18 cellular contexts compared by ENCODE assay signal in the genomic region with DNA sequence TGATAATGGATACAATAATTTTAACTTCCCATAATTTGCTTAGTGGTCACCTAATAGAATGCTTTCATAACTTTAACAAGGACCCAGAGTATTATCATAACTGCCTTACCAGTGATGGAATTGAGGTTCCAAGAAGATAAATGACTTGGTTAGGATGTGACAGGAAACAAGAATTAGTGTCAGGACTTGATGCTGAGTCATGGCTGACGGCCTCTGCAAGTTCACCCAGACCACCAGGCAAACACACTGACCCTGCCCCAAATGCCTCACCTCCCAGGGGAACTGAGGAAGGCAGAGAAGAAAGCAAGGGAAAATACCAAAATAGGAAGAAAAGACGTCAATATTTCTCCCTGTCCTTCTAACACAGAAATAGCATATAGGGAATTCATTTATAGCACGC.
DNase-seq lines count a peak whose midpoint lies in the region; ATAC-seq, FAIRE-seq and TF ChIP-seq lines count a peak whose summit lies in the region.
"Had no signal": no experiment of that assay in that cellular context is flagged by ENCODE, and none has a peak within 500 bp of the region (broad histone marks: within the 10 kb centered on the region; RNA-seq: fewer than 3 reads in every experiment).

No MANE protein-coding gene starts in this region.

- ATAC-seq in HepG2 = no peak
- ATAC-seq in right lobe of liver = no peak
- ATAC-seq in T-helper 17 cell = no peak
- ATAC-seq in HG02571 (IDR thresholded peaks at IDR 0.05; ENCODE audit: unreplicated experiment) = no peak
- no peak for ATAC-seq in HG02588 (IDR thresholded peaks at IDR 0.05; ENCODE audit: unreplicated experiment)
- ATAC-seq in HG03175 (IDR thresholded peaks at IDR 0.05; ENCODE audit: unreplicated experiment) = no peak
- ATAC-seq: GM12878, Panc1, Right ventricle myocardium inferior had no signal

- peak overlapping the region; percentile 43 for H3K27ac Mint-ChIP-seq in T-helper 17 cell
- H3K27ac Mint-ChIP-seq in type B pancreatic cell = peak overlapping the region; percentile 35
- H3K27ac Mint-ChIP-seq: CD4-positive, CD25-positive, alpha-beta regulatory T cell had no signal

- H2BK5ac ChIP-seq in mesendoderm (ENCODE audit: low read length) = no peak overlapping the region

- no peaks in the 10 kb centered on the region for H3K79me1 ChIP-seq in mesendoderm (ENCODE audit: low read length)

- H3K36me3 ChIP-seq in HepG2 (replicated peaks in 1 of 2; ENCODE audit: control insufficient read depth in 1 of 2, insufficient read depth in 2 of 2, low read length in 2 of 2) (no peaks in the 10 kb centered on the region), right lobe of liver (no peaks in the 10 kb centered on the region), mesendoderm (ENCODE audit: control insufficient read depth, insufficient read depth, low read length) (no peaks in the 10 kb centered on the region)

- WGBS in HepG2 (ENCODE audit: low lambda C conversion rate) = 99% methylated on average over 3 of the region's 3 CpGs
- 60% methylated on average over 1 of the region's 3 CpGs for WGBS in right lobe of liver (ENCODE audit: insufficient coverage, low coverage, low lambda C conversion rate, missing lambda C conversion rate)
- WGBS in mesendoderm (ENCODE audit: extremely low coverage, insufficient coverage, low lambda C conversion rate) = no CpG with 5 or more reads among the region's 3 CpGs

- intact Hi-C loops in HepG2 (cut with micrococcal nuclease; ENCODE audit: unreplicated experiment) (no loop called here), right lobe of liver (cut with DNase I) (no loop called here)

- no peak overlapping the region for H2BK15ac ChIP-seq in mesendoderm (replicated peaks; ENCODE audit: low read depth)

- H3K4me2 ChIP-seq in HepG2 (ENCODE audit: low read depth, low read length) (no peak overlapping the region), mesendoderm (ENCODE audit: low read length) (no peak overlapping the region)

- FAIRE-seq in HepG2 (lab: Jason Lieb, UNC) = no peak
- FAIRE-seq: A204.1, GM12878, GM18507 had no signal

- in situ Hi-C loops in HepG2 (cut with HindIII; ENCODE audit: extremely low pct_ligation_motif_present, low pct_unique_long_range_greater_than_20kb) = no loop called here

- no peak for TF ChIP-seq EP300 in HepG2 (IDR thresholded peaks at IDR 0.05; ENCODE audit: low read depth in 2 of 2, low read length in 2 of 2)
- no peak for TF ChIP-seq EP300 in HepG2 (CRISPR knock-in tag; IDR thresholded peaks at IDR 0.05; ENCODE audit: borderline replicate concordance)

- DNase-seq in HepG2 (ENCODE audit: low spot score) (no peak), right lobe of liver (no peak), T-helper 17 cell (no peak), mesendoderm (peak; percentile 61), type B pancreatic cell (ENCODE audit: extremely low spot score, unreplicated experiment) (no peak)
- DNase-seq: Calu3; CD4-positive, CD25-positive, alpha-beta regulatory T cell; NCI-H2029 treated with DMSO at 0.1 percent for 48 hours; NCI-H510A; NCI-H82 had no signal

- H3K23ac ChIP-seq in mesendoderm (ENCODE audit: low read length) = no peak overlapping the region

- no peak overlapping the region for H4K8ac ChIP-seq in mesendoderm (ENCODE audit: low read depth, low read length)

- H3K79me2 ChIP-seq in HepG2 (ENCODE audit: insufficient read depth, low read length) = no peaks in the 10 kb centered on the region
- H3K79me2 ChIP-seq in mesendoderm (ENCODE audit: control insufficient read depth, insufficient read depth, low read length) = no peaks in the 10 kb centered on the region

- no peaks in the 10 kb centered on the region for H4K20me1 ChIP-seq in HepG2 (ENCODE audit: insufficient read depth, low read length)

- H2AK5ac ChIP-seq in mesendoderm (ENCODE audit: low read length) = no peak overlapping the region

- H3K9me3 Mint-ChIP-seq in type B pancreatic cell = no peaks in the 10 kb centered on the region

- H3K9ac ChIP-seq in HepG2 (ENCODE audit: insufficient read depth, low read depth, low read length) (no peak overlapping the region), mesendoderm (ENCODE audit: low read length) (no peak overlapping the region)

- TF ChIP-seq POLR2A in HepG2 (IDR thresholded peaks at IDR 0.05; ENCODE audit: insufficient read depth in 1 of 2, low read depth in 2 of 2, low read length in 2 of 2) (no peak), right lobe of liver (IDR thresholded peaks at IDR 0.05) (no peak)

- H3K36me3 Mint-ChIP-seq in T-helper 17 cell (ENCODE audit: low read depth) (no peaks in the 10 kb centered on the region), type B pancreatic cell (no peaks in the 10 kb centered on the region)
- H3K36me3 Mint-ChIP-seq: CD4-positive, CD25-positive, alpha-beta regulatory T cell had no signal

- H2BK120ac ChIP-seq in mesendoderm (ENCODE audit: low read depth, low read length) = no peak overlapping the region

- TF ChIP-seq CTCF in HepG2 (CRISPR knock-in tag; IDR thresholded peaks at IDR 0.05) = no peak
- no peak for TF ChIP-seq CTCF in right lobe of liver (IDR thresholded peaks at IDR 0.05)
- no peak for TF ChIP-seq CTCF in type B pancreatic cell (conservative IDR thresholded peaks at IDR 0.05)

- H3K4me3 Mint-ChIP-seq in T-helper 17 cell (no peak overlapping the region), type B pancreatic cell (peak overlapping the region; percentile 20)

- H3K4me1 ChIP-seq in HepG2 (ENCODE audit: insufficient read depth, low read length) (peaks cover 41% of the 10 kb centered on the region), right lobe of liver (no peaks in the 10 kb centered on the region), mesendoderm (ENCODE audit: control insufficient read depth, low read depth, low read length) (peaks cover 16% of the 10 kb centered on the region)

- POLR2A ChIA-PET in HepG2 (lab: Yijun Ruan, JAX) = no interaction called here

- BruUV-seq in HepG2 (replicated peaks; lab: Mats Ljungman, UMichigan) = no TSS peak

- H3K18ac ChIP-seq in mesendoderm (ENCODE audit: low read length) = peak overlapping the region; percentile 75

- peaks cover 27% of the 10 kb centered on the region for H3K27me3 Mint-ChIP-seq in T-helper 17 cell
- peaks cover 9% of the 10 kb centered on the region for H3K27me3 Mint-ChIP-seq in type B pancreatic cell

- H3K4ac ChIP-seq in mesendoderm (ENCODE audit: low read depth, low read length) = no peak overlapping the region

- no peak overlapping the region for H4K5ac ChIP-seq in mesendoderm (ENCODE audit: low read length)

- TF ChIP-seq RAD21 in HepG2 (CRISPR knock-in tag; IDR thresholded peaks at IDR 0.05) = no peak

- H3K27me3 ChIP-seq in HepG2 (ENCODE audit: control insufficient read depth in 1 of 2, insufficient read depth in 2 of 2, low read length in 2 of 2) = no peaks in the 10 kb centered on the region
- no peaks in the 10 kb centered on the region for H3K27me3 ChIP-seq in right lobe of liver
- no peaks in the 10 kb centered on the region for H3K27me3 ChIP-seq in mesendoderm (ENCODE audit: insufficient read depth, low read length, poor library complexity)

- H3K4me3 ChIP-seq in HepG2 (replicated peaks in 1 of 3; ENCODE audit: insufficient read depth in 1 of 3, low read depth in 2 of 3, low read length in 3 of 3) (no peak overlapping the region), right lobe of liver (no peak overlapping the region), mesendoderm (ENCODE audit: low read length) (no peak overlapping the region)
- H3K4me3 ChIP-seq: GM12878 had no signal

- H3K56ac ChIP-seq in mesendoderm (ENCODE audit: low read length) = no peak overlapping the region

- H3K4me1 Mint-ChIP-seq in T-helper 17 cell (peaks cover 2% of the 10 kb centered on the region), type B pancreatic cell (ENCODE audit: unreplicated experiment) (peaks cover 53% of the 10 kb centered on the region)
- H3K4me1 Mint-ChIP-seq: CD4-positive, CD25-positive, alpha-beta regulatory T cell had no signal

- H3K9me3 ChIP-seq in HepG2 (ENCODE audit: low read length) = no peaks in the 10 kb centered on the region
- no peaks in the 10 kb centered on the region for H3K9me3 ChIP-seq in right lobe of liver
- H3K9me3 ChIP-seq in T-helper 17 cell (ENCODE audit: control insufficient read depth, low read length, poor library complexity, severe bottlenecking) = no peaks in the 10 kb centered on the region

- H2AFZ ChIP-seq in HepG2 (ENCODE audit: low read length) = no peak overlapping the region

- CTCF ChIA-PET in HepG2 (lab: Yijun Ruan, JAX; ENCODE audit: low intra/inter-chr PET ratio, low total read pairs) = no interaction called here

- H3K27ac ChIP-seq in HepG2 (ENCODE audit: extremely low read length, insufficient read depth, low read length) (no peak overlapping the region), right lobe of liver (no peak overlapping the region), mesendoderm (ENCODE audit: low read depth, low read length) (no peak overlapping the region)

TF ChIP-seq in HepG2, 621 proteins besides CTCF, POLR2A, EP300 and RAD21:
- TF ChIP-seq ZFAT (CRISPR knock-in tag; conservative IDR thresholded peaks at IDR 0.05) (no peak), NFE2L2 (IDR thresholded peaks at IDR 0.05; ENCODE audit: low read length) (peak; percentile 43; the same call in 1 of the 2 replicates)
